8 cellular contexts compared by ENCODE assay signal in genomic region chr2:215680605-215681598, GRCh38.
DNase-seq lines count a peak whose midpoint lies in the region; ATAC-seq, FAIRE-seq and TF ChIP-seq lines count a peak whose summit lies in the region.

No MANE protein-coding gene starts in this region.

- no peaks in the 10 kb centered on the region for H3K36me3 ChIP-seq in astrocyte (ENCODE audit: insufficient read depth, low read length)

- H3K27ac Mint-ChIP-seq in astrocyte (ENCODE audit: unreplicated experiment), result peak overlapping the region; percentile 91
- H3K27ac Mint-ChIP-seq in nephron progenitor cell, result peak overlapping the region; percentile 54

- peak overlapping the region; percentile 1 for H2AFZ ChIP-seq in astrocyte (ENCODE audit: low read depth, low read length)

- peak; percentile 96 for FAIRE-seq in astrocyte (lab: Jason Lieb, UNC)

- no peaks in the 10 kb centered on the region for H3K9me3 Mint-ChIP-seq in astrocyte (ENCODE audit: unreplicated experiment)
- peaks cover 15% of the 10 kb centered on the region for H3K9me3 Mint-ChIP-seq in nephron progenitor cell

- no peak for DNase-seq in AG04450 (ENCODE audit: low read depth, low spot score)
- peak; percentile 79 for DNase-seq in NCI-H2196 treated with DMSO at 0.1 percent for 48 hours (lab: John Stamatoyannopoulos, UW; ENCODE audit: unreplicated experiment)
- DNase-seq in astrocyte (ENCODE audit: low read depth), result peak; percentile 100
- DNase-seq in nephron progenitor cell, result no peak
- DNase-seq in germinal center (ENCODE audit: low spot score), result no peak
- DNase-seq in activated CD4-positive, CD25-positive, alpha-beta regulatory T cell (lab: John Stamatoyannopoulos, UW), result no peak

- ATAC-seq in GM19043 (IDR thresholded peaks at IDR 0.05; ENCODE audit: low read depth, unreplicated experiment) (peak; percentile 43), HG03108 (IDR thresholded peaks at IDR 0.05; ENCODE audit: unreplicated experiment) (no peak)

- H3K27me3 ChIP-seq in AG04450 (ENCODE audit: control insufficient read depth, insufficient read depth, low read length) (no peaks in the 10 kb centered on the region), astrocyte (ENCODE audit: insufficient read depth, low read length) (no peaks in the 10 kb centered on the region)

- no peaks in the 10 kb centered on the region for H4K20me1 ChIP-seq in astrocyte (ENCODE audit: insufficient read depth, low read length)

- H3K27ac ChIP-seq in AG04450 (ENCODE audit: low read depth, low read length) (peak overlapping the region; percentile 77), astrocyte (ENCODE audit: low read depth, low read length) (peak overlapping the region; percentile 89)

- H3K4me3 ChIP-seq in AG04450 (ENCODE audit: low read depth, low read length) (no peak overlapping the region), astrocyte (ENCODE audit: insufficient read depth, low read depth, low read length) (no peak overlapping the region)

- no peak for TF ChIP-seq CTCF in AG04450 (IDR thresholded peaks at IDR 0.05; ENCODE audit: low read depth, low read length)
- no peak for TF ChIP-seq CTCF in astrocyte (IDR thresholded peaks at IDR 0.05; ENCODE audit: insufficient read depth, low read depth, low read length)
- no peak for TF ChIP-seq CTCF in nephron progenitor cell (IDR thresholded peaks at IDR 0.05)

- H3K9ac ChIP-seq in astrocyte (ENCODE audit: low read length), result peak overlapping the region; percentile 71

- H3K36me3 Mint-ChIP-seq in astrocyte (ENCODE audit: low read depth, unreplicated experiment), result peaks cover 3% of the 10 kb centered on the region
- no peaks in the 10 kb centered on the region for H3K36me3 Mint-ChIP-seq in nephron progenitor cell (ENCODE audit: low read depth)

- H3K4me3 Mint-ChIP-seq in astrocyte (ENCODE audit: unreplicated experiment) (peak overlapping the region; percentile 2), nephron progenitor cell (no peak overlapping the region)

- CTCF ChIA-PET in AG04450 (lab: Charles Lee), result interaction anchor here (0.8 kb wide), 1 partner anchor 10 kb away, joined by 3 read pairs; no protein-coding TSS in a partner anchor

- peak overlapping the region; percentile 61 for H3K4me2 ChIP-seq in astrocyte (ENCODE audit: low read length)

- peaks cover 32% of the 10 kb centered on the region for H3K4me1 ChIP-seq in astrocyte (ENCODE audit: insufficient read depth, low read length)

- H3K79me2 ChIP-seq in astrocyte (ENCODE audit: insufficient read depth, low read length), result no peaks in the 10 kb centered on the region

- H3K4me1 Mint-ChIP-seq in astrocyte (ENCODE audit: low read depth, unreplicated experiment) (peaks cover 48% of the 10 kb centered on the region), nephron progenitor cell (peaks cover 28% of the 10 kb centered on the region)

- H3K27me3 Mint-ChIP-seq in astrocyte (ENCODE audit: low read depth, unreplicated experiment) (no peaks in the 10 kb centered on the region), nephron progenitor cell (ENCODE audit: low read depth, poor library complexity) (no peaks in the 10 kb centered on the region)

- no peaks in the 10 kb centered on the region for H3K9me3 ChIP-seq in AG04450 (ENCODE audit: control insufficient read depth, insufficient read depth, low read length)
- H3K9me3 ChIP-seq in astrocyte (ENCODE audit: insufficient read depth, low read depth, low read length), result no peaks in the 10 kb centered on the region

- POLR2A ChIA-PET in AG04450 (lab: Yijun Ruan, JAX), result interaction anchor here (0.6 to 0.8 kb wide), 4 partner anchors 13 to 279 kb away, joined by 3 to 8 read pairs (median 3); no protein-coding TSS in a partner anchor

Comparison
In these comparisons a context has a peak if more than half of its experiments do, and no peak if none do; other contexts are left out.
1. DNase-seq: peak in NCI-H2196 treated with DMSO at 0.1 percent for 48 hours (single experiment) and astrocyte (single experiment); none in AG04450 (single experiment), nephron progenitor cell (single experiment), germinal center (single experiment) and activated CD4-positive, CD25-positive, alpha-beta regulatory T cell (0 of 4).